In genomic region chr20:20820104-20820503, GRCh38 we compare ENCODE assay signal across 9 cellular contexts.
DNase-seq lines count a peak whose midpoint lies in the region; ATAC-seq, FAIRE-seq and TF ChIP-seq lines count a peak whose summit lies in the region.
"Had no signal": no experiment of that assay in that cellular context is flagged by ENCODE, and none has a peak within 500 bp of the region (broad histone marks: within the 10 kb centered on the region; RNA-seq: fewer than 3 reads in every experiment).

No MANE protein-coding gene starts in this region.

- no peak overlapping the region for H3K27ac ChIP-seq in small intestine (ENCODE audit: low read depth in 1 of 2, low read length in 1 of 2)
- no peak overlapping the region for H3K27ac ChIP-seq in tibial artery

- DNase-seq in NCI-H1694 treated with DMSO at 0.1 percent for 48 hours (lab: John Stamatoyannopoulos, UW) (peak; percentile 7), NCI-H1694 (lab: John Stamatoyannopoulos, UW) (no peak), NCI-H82 treated with DMSO at 0.1 percent for 48 hours (lab: John Stamatoyannopoulos, UW; ENCODE audit: unreplicated experiment) (peak; percentile 70), fibroblast of pulmonary artery (ENCODE audit: low read depth) (no peak), small intestine (peak; percentile 33), NCI-H345 treated with DMSO at 0.1 percent for 48 hours (lab: John Stamatoyannopoulos, UW; ENCODE audit: unreplicated experiment) (no peak), tibial artery (no peak)
- DNase-seq: AML-193 had no signal

- no peaks in the 10 kb centered on the region for H3K36me3 ChIP-seq in small intestine (ENCODE audit: control insufficient read depth in 2 of 2, insufficient read depth in 2 of 2, low read length in 2 of 2)
- H3K36me3 ChIP-seq in tibial artery = no peaks in the 10 kb centered on the region

- H3K4me1 ChIP-seq in small intestine (ENCODE audit: control insufficient read depth in 2 of 2, insufficient read depth in 1 of 2, low read depth in 1 of 2, low read length in 1 of 2) (no peaks in the 10 kb centered on the region), tibial artery (peaks cover 0 to 3% (median 0%) of the 10 kb centered on the region in 4 donors)

- intact Hi-C loops in tibial artery (cut with DNase I; ENCODE audit: low total_unique reads) = no loop called here

- peaks cover 0 to 2% of the 10 kb centered on the region in 2 donors for H3K27me3 ChIP-seq in small intestine (ENCODE audit: control insufficient read depth in 2 of 2, insufficient read depth in 2 of 2, low read length in 2 of 2)
- peaks cover 0 to 4% of the 10 kb centered on the region in 2 donors for H3K27me3 ChIP-seq in tibial artery

- FAIRE-seq in small intestine (lab: Jason Lieb, UNC) = no peak

- no peak for ATAC-seq in HG03439 (IDR thresholded peaks at IDR 0.05; ENCODE audit: unreplicated experiment)

- 71 to 74% (median 71%) methylated on average over 10 of the region's 10 CpGs for WGBS in small intestine, 3 donors

- TF ChIP-seq CTCF in fibroblast of pulmonary artery (IDR thresholded peaks at IDR 0.05; ENCODE audit: low read length, missing control alignments) = peak; percentile 7
- no peak for TF ChIP-seq CTCF in tibial artery (IDR thresholded peaks at IDR 0.05)

- H3K9me3 ChIP-seq in small intestine (ENCODE audit: control insufficient read depth, low read depth) (no peaks in the 10 kb centered on the region), tibial artery (no peaks in the 10 kb centered on the region)

- H3K4me3 ChIP-seq in fibroblast of pulmonary artery (replicated peaks; ENCODE audit: low read depth, low read length) = no peak overlapping the region
- no peak overlapping the region for H3K4me3 ChIP-seq in small intestine (ENCODE audit: low read depth in 1 of 2, low read length in 2 of 2)
- no peak overlapping the region for H3K4me3 ChIP-seq in tibial artery

Comparison
In these comparisons a context has a peak if more than half of its experiments do, and no peak if none do; other contexts are left out.
1. DNase-seq: peak in NCI-H1694 treated with DMSO at 0.1 percent for 48 hours (single experiment), NCI-H82 treated with DMSO at 0.1 percent for 48 hours (single experiment) and small intestine (single experiment); none in NCI-H1694 (single experiment), fibroblast of pulmonary artery (single experiment), NCI-H345 treated with DMSO at 0.1 percent for 48 hours (single experiment) and tibial artery (0 of 2).